8 cellular contexts compared by ENCODE assay signal in the genomic region with DNA sequence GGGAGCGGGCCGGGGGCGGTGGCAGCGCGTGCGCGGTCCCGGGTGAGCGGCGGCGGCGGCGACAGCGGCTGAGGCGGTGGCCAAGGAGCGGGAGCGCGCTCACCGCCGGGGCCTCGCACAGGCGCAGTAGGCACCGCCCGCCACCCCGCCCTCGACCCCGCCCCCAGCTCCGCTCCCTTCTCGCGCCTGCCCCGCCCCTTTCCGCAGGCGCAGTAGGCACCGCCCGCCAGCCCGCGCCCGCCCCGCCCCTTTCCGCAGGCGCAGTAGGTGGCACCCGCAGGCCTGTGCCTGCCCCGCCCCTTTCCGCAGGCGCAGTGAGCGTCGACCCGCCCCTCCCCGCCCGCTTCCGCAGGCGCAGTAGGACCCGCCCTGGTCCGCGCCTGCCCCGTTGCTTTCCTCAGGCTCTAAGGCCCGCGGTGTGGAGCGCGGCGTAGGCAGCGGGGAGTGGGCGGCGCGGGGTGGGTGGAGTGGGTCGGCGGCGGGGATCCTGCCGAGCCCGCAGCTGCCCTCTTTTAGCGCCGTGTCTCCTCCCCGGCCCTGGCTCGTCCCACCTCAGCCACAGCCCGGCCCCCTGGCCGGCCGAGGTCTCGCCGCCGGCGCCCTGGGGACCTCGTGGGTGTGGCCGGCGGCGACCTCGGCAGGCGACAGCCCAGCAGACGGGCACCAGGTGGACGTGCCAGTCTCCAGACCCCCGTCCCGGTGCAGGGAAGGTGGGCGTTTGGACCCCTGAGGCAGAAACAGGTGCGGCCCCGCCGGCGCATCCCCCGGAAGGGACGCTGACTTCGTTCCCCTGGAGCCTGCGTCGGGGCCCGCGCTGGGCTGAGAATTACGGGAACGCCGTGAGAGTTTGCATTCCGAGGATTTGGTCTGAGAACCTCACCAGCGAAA. TPM values are rescaled to one million over a fixed set of nuclear protein-coding genes. Genes with fewer than 3 reads are reported as not detected.
DNase-seq lines count a peak whose midpoint lies in the region; ATAC-seq and TF ChIP-seq lines count a peak whose summit lies in the region.

A gene with protein sequence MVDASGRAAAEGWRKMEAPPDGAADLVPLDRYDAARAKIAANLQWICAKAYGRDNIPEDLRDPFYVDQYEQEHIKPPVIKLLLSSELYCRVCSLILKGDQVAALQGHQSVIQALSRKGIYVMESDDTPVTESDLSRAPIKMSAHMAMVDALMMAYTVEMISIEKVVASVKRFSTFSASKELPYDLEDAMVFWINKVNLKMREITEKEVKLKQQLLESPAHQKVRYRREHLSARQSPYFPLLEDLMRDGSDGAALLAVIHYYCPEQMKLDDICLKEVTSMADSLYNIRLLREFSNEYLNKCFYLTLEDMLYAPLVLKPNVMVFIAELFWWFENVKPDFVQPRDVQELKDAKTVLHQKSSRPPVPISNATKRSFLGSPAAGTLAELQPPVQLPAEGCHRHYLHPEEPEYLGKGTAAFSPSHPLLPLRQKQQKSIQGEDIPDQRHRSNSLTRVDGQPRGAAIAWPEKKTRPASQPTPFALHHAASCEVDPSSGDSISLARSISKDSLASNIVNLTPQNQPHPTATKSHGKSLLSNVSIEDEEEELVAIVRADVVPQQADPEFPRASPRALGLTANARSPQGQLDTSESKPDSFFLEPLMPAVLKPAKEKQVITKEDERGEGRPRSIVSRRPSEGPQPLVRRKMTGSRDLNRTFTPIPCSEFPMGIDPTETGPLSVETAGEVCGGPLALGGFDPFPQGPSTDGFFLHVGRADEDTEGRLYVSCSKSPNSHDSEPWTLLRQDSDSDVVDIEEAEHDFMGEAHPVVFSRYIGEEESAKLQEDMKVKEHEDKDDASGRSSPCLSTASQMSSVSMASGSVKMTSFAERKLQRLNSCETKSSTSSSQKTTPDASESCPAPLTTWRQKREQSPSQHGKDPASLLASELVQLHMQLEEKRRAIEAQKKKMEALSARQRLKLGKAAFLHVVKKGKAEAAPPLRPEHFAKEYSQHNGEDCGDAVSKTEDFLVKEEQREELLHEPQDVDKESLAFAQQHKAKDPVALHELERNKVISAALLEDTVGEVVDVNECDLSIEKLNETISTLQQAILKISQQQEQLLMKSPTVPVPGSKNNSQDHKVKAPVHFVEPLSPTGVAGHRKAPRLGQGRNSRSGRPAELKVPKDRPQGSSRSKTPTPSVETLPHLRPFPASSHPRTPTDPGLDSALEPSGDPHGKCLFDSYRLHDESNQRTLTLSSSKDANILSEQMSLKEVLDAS (N-terminal part only) (minus strand): TSS at position 101 of the 888 bp plus-strand sequence. CDS start 387 bp downstream, outside the sequence.

- DNase-seq in AML-193 (lab: John Stamatoyannopoulos, UW) (peak; percentile 79 to 82), NCI-H510A (lab: John Stamatoyannopoulos, UW) (peak; percentile 83), chondrocyte (ENCODE audit: low spot score) (peak; percentile 94), kidney epithelial cell (ENCODE audit: low read depth) (no peak)
- peak; percentile 87 to 94 for DNase-seq in activated CD4-positive, alpha-beta T cell treated with anti-CD3 and anti-CD28 coated beads for 24 hours (ENCODE audit: low read depth in 2 of 2)
- DNase-seq in stimulated activated CD4-positive, alpha-beta T cell treated with anti-CD3 and anti-CD28 coated beads, Interleukin-15, amount 100 ng/mL, for 24 hours: peak; percentile 94

- peaks cover 30% of the 10 kb centered on the region for H3K36me3 Mint-ChIP-seq in chondrocyte (ENCODE audit: low read depth)

- H3K4me1 Mint-ChIP-seq in chondrocyte (ENCODE audit: low read depth): peaks cover 54% of the 10 kb centered on the region

- H3K36me3 ChIP-seq in kidney epithelial cell (ENCODE audit: control insufficient read depth, insufficient read depth, low read length): peaks cover 2% of the 10 kb centered on the region

- TF ChIP-seq POLR2A in GM19099 (IDR thresholded peaks at IDR 0.05; ENCODE audit: extremely low read depth, insufficient read length, low read depth): peak; percentile 71

- peaks cover 25% of the 10 kb centered on the region for H3K9me3 Mint-ChIP-seq in chondrocyte (ENCODE audit: low read depth)

- no peaks in the 10 kb centered on the region for H3K27me3 Mint-ChIP-seq in chondrocyte (ENCODE audit: low read depth)

- TF ChIP-seq CTCF in chondrocyte (IDR thresholded peaks at IDR 0.05): no peak
- no peak for TF ChIP-seq CTCF in kidney epithelial cell (IDR thresholded peaks at IDR 0.05; ENCODE audit: insufficient read depth, low read length, poor library complexity, severe bottlenecking)

- peak within 1 kb of the TSS; percentile 78 for H3K27ac Mint-ChIP-seq in chondrocyte (ENCODE audit: unreplicated experiment)

- peak; percentile 57 for ATAC-seq in HG03378 (IDR thresholded peaks at IDR 0.05; ENCODE audit: unreplicated experiment)

- H3K27me3 ChIP-seq in kidney epithelial cell (ENCODE audit: control insufficient read depth, insufficient read depth, low read length): no peaks in the 10 kb centered on the region

- H3K4me3 ChIP-seq in kidney epithelial cell (ENCODE audit: low read depth, low read length): peak within 1 kb of the TSS; percentile 70

- H3K4me3 Mint-ChIP-seq in chondrocyte (ENCODE audit: unreplicated experiment): peak within 1 kb of the TSS; percentile 68

RNA-seq across cellular contexts. Expression of the gene that starts here (rescaled TPM):
- total RNA-seq in chondrocyte: 27.1 to 35.5 TPM (median 27.7 TPM) in 3 replicates
- 70.4 and 73.3 TPM in 2 replicates for total RNA-seq in kidney epithelial cell
